8 cellular contexts compared by ENCODE assay signal in genomic region chr3:149393355-149394165, GRCh38. TPM values are rescaled to one million over a fixed set of nuclear protein-coding genes. Genes with fewer than 3 reads are reported as not detected.
A peak's percentile ranks its signal among the peaks of the same experiment; 100 is the strongest.
DNase-seq lines count a peak whose midpoint lies in the region; ATAC-seq, FAIRE-seq and TF ChIP-seq lines count a peak whose summit lies in the region.

No MANE protein-coding gene starts in this region.

- peak overlapping the region in 2 of 4 donors; percentile 15 to 18 for H3K27ac ChIP-seq in body of pancreas
- no peak overlapping the region for H3K27ac ChIP-seq in effector memory CD4-positive, alpha-beta T cell (ENCODE audit: insufficient read depth, low read length, poor library complexity, severe bottlenecking)

- peak; percentile 66 to 97 (median 93) for TF ChIP-seq CTCF in body of pancreas (IDR thresholded peaks at IDR 0.05)

- H3K36me3 ChIP-seq in body of pancreas (replicated peaks in 1 of 2; ENCODE audit: insufficient read depth in 1 of 2, low read depth in 2 of 2): no peaks in the 10 kb centered on the region
- no peaks in the 10 kb centered on the region for H3K36me3 ChIP-seq in effector memory CD4-positive, alpha-beta T cell (ENCODE audit: control insufficient read depth, insufficient read depth, low read length)

- TF ChIP-seq POLR2A in body of pancreas (IDR thresholded peaks at IDR 0.05): no peak

- DNase-seq in EH (ENCODE audit: low read depth): peak; percentile 80
- DNase-seq in HTR-8/SVneo (ENCODE audit: insufficient read length, low spot score): peak; percentile 62
- peak; percentile 77 for DNase-seq in NOMO-1 treated with dmso at 0.1 percent for 144 hours (lab: John Stamatoyannopoulos, UW; ENCODE audit: unreplicated experiment)
- peak; percentile 86 to 90 (median 87) for DNase-seq in body of pancreas
- peak; percentile 87 for DNase-seq in iris pigment epithelial cell (ENCODE audit: low read depth)
- DNase-seq in stimulated activated CD4-positive, alpha-beta T cell treated with anti-CD3 and anti-CD28 coated beads, Interleukin-4, amount 100 ng/mL, for 1 hour: peak; percentile 12
- DNase-seq in effector memory CD4-positive, alpha-beta T cell: no peak

- intact Hi-C loops in body of pancreas (cut with DNase I): loop anchor here (10.0 kb wide), 1 partner anchor 91 kb away; no protein-coding TSS in a partner anchor

- ATAC-seq in GM21390 (IDR thresholded peaks at IDR 0.05; ENCODE audit: unreplicated experiment) (peak; percentile 88), body of pancreas (peak; percentile 90)

- FAIRE-seq in HTR-8/SVneo (lab: Jason Lieb, UNC): no peak

- H3K9me3 ChIP-seq in body of pancreas: no peaks in the 10 kb centered on the region
- H3K9me3 ChIP-seq in effector memory CD4-positive, alpha-beta T cell (ENCODE audit: control insufficient read depth, low read length): no peaks in the 10 kb centered on the region

- H3K27me3 ChIP-seq in body of pancreas: no peaks in the 10 kb centered on the region
- H3K27me3 ChIP-seq in effector memory CD4-positive, alpha-beta T cell (replicated peaks; ENCODE audit: control insufficient read depth, insufficient read depth, low read length, poor library complexity, severe bottlenecking): no peaks in the 10 kb centered on the region

- no peak overlapping the region for H3K4me3 ChIP-seq in body of pancreas
- no peak overlapping the region for H3K4me3 ChIP-seq in effector memory CD4-positive, alpha-beta T cell (ENCODE audit: insufficient read depth, low read depth, low read length, poor library complexity, severe bottlenecking)

- peaks cover 65% of the 10 kb centered on the region for H3K4me1 ChIP-seq in body of pancreas
- no peaks in the 10 kb centered on the region for H3K4me1 ChIP-seq in effector memory CD4-positive, alpha-beta T cell (ENCODE audit: control insufficient read depth, insufficient read depth, low read length, poor library complexity, severe bottlenecking)

- 32 to 34% methylated on average over 4 of the region's 4 CpGs for WGBS in body of pancreas, 2 donors

RNA-seq across cellular contexts. Expression of gene TM4SF1, which starts 16.1 kb away (rescaled TPM):
- 100 to 1,000 TPM; 104 to 168 TPM for total RNA-seq in body of pancreas

Comparison
In these comparisons a context has a peak if more than half of its experiments do, and no peak if none do; other contexts are left out.
1. DNase-seq: peak in EH (single experiment), HTR-8/SVneo (single experiment), NOMO-1 treated with dmso at 0.1 percent for 144 hours (single experiment), body of pancreas (4 of 4), iris pigment epithelial cell (single experiment) and stimulated activated CD4-positive, alpha-beta T cell treated with anti-CD3 and anti-CD28 coated beads, Interleukin-4, amount 100 ng/mL, for 1 hour (single experiment); none in effector memory CD4-positive, alpha-beta T cell (0 of 3).